Comparison of ENCODE assay signal across 1 cellular context in genomic region chr14:67987596-67987995, GRCh38.
TF ChIP-seq lines count a peak whose summit lies in the region.

No MANE protein-coding gene starts in this region.

TF ChIP-seq in HCT116, 20 proteins besides CTCF, POLR2A, EP300 and RAD21 (continued from another document):
- TF ChIP-seq ELF1 (IDR thresholded peaks at IDR 0.05; ENCODE audit: borderline replicate concordance, low read depth) (no peak), CEBPB (IDR thresholded peaks at IDR 0.05; ENCODE audit: low read depth) (no peak), EZH2phosphoT487 (IDR thresholded peaks at IDR 0.05; ENCODE audit: borderline replicate concordance) (no peak), EZH2 (IDR thresholded peaks at IDR 0.05) (no peak), ZBTB33 (IDR thresholded peaks at IDR 0.05; ENCODE audit: extremely low read depth, insufficient replicate concordance, low read length) (no peak), CBX3 (IDR thresholded peaks at IDR 0.05; ENCODE audit: low read depth) (no peak)
